In the genomic region with DNA sequence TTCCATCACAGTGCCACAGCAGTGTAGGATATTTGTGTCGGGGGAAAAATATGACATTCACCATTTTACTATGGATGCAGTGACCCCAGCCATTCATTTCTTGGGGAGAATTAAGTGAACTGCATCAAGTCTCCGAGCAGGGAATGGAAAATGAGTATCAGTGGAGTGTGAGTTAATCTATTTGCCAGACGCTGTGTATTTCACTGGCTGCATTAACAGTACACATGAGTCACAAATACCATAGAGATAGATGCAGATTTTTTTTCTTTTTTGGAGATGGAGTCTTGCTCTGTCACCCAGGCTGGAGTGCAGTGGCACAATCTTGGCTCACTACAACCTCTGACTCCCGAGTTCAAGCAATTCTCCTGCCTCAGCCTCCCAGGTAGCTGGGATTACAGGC, we compare ENCODE assay signal across 25 cellular contexts. TPM values are rescaled to one million over a fixed set of nuclear protein-coding genes. Genes with fewer than 3 reads are reported as not detected.
A peak's percentile ranks its signal among the peaks of the same experiment; 100 is the strongest.
DNase-seq lines count a peak whose midpoint lies in the region; ATAC-seq, FAIRE-seq and TF ChIP-seq lines count a peak whose summit lies in the region.
"Had no signal": no experiment of that assay in that cellular context is flagged by ENCODE, and none has a peak within 500 bp of the region (broad histone marks: within the 10 kb centered on the region; RNA-seq: fewer than 3 reads in every experiment).

No MANE protein-coding gene starts in this region.

- TF ChIP-seq RAD21 in HCT116 (IDR thresholded peaks at IDR 0.05; ENCODE audit: low read depth), result no peak

- H3K4me1 ChIP-seq in HCT116 (ENCODE audit: control insufficient read depth in 1 of 2, insufficient read depth in 2 of 2, low read length in 2 of 2) (peaks cover 2 to 35% of the 10 kb centered on the region in 2 experiments; a peak in 3 of 4 replicates), astrocyte (ENCODE audit: insufficient read depth, low read length) (no peaks in the 10 kb centered on the region)
- H3K4me1 ChIP-seq: psoas muscle, tibial nerve had no signal

- no peak for FAIRE-seq in astrocyte (lab: Jason Lieb, UNC)

- intact Hi-C loops in HCT116 (cut with micrococcal nuclease), result no loop called here

- H3K4me3 Mint-ChIP-seq in astrocyte (ENCODE audit: unreplicated experiment), result no peak overlapping the region
- H3K4me3 Mint-ChIP-seq: activated CD8-positive, alpha-beta T cell treated with anti-CD3 and anti-CD28 coated beads for 36 hours; CD4-positive, alpha-beta memory T cell; neural progenitor cell; T-helper 17 cell had no signal

- H3K27me3 Mint-ChIP-seq in astrocyte (ENCODE audit: low read depth, unreplicated experiment), result peaks cover 4% of the 10 kb centered on the region

- no peak for TF ChIP-seq POLR2A in HCT116 (IDR thresholded peaks at IDR 0.05; ENCODE audit: borderline replicate concordance, extremely low read depth, insufficient read depth, insufficient read length)

- H3K4me2 ChIP-seq in HCT116 (ENCODE audit: low read length), result no peak overlapping the region
- no peak overlapping the region for H3K4me2 ChIP-seq in astrocyte (ENCODE audit: low read length)
- H3K4me2 ChIP-seq: neural progenitor cell had no signal

- ATAC-seq in HCT116, result no peak
- no peak for ATAC-seq in HG03571 (IDR thresholded peaks at IDR 0.05; ENCODE audit: unreplicated experiment)
- ATAC-seq: left lobe of liver, psoas muscle, T-helper 17 cell had no signal

- RAD21 ChIA-PET in HCT116 (lab: Charles Lee; ENCODE audit: low non-redundant PET in 1 of 2, low total read pairs in 2 of 2, uncharacterized antibody in 2 of 2, unreplicated experiment in 2 of 2), result no interaction called here

- H3K4me3 ChIP-seq in HCT116 (replicated peaks in 1 of 2; ENCODE audit: low read depth in 1 of 2, low read length in 2 of 2) (no peak overlapping the region), astrocyte (ENCODE audit: insufficient read depth, low read depth, low read length) (no peak overlapping the region), fibroblast of the aortic adventitia (ENCODE audit: low read depth, low read length) (no peak overlapping the region)
- H3K4me3 ChIP-seq: neural progenitor cell, psoas muscle, tibial nerve had no signal

- no peaks in the 10 kb centered on the region for H3K9me2 ChIP-seq in HCT116 (ENCODE audit: insufficient read depth)

- H3K27ac Mint-ChIP-seq in astrocyte (ENCODE audit: unreplicated experiment), result no peak overlapping the region
- H3K27ac Mint-ChIP-seq: activated CD8-positive, alpha-beta T cell treated with anti-CD3 and anti-CD28 coated beads for 36 hours; CD4-positive, alpha-beta memory T cell; T-helper 17 cell had no signal

- H3K9me3 ChIP-seq in HCT116 (ENCODE audit: control insufficient read depth in 1 of 2, insufficient read depth in 1 of 2, low read depth in 1 of 2, low read length in 2 of 2) (no peaks in the 10 kb centered on the region), astrocyte (ENCODE audit: insufficient read depth, low read depth, low read length) (no peaks in the 10 kb centered on the region)
- H3K9me3 ChIP-seq: psoas muscle, tibial nerve had no signal

- no peaks in the 10 kb centered on the region for H3K4me1 Mint-ChIP-seq in astrocyte (ENCODE audit: low read depth, unreplicated experiment)

- TF ChIP-seq CTCF in HCT116 (IDR thresholded peaks at IDR 0.05 in 2 of 3, conservative IDR thresholded peaks at IDR 0.05 in 1 of 3; ENCODE audit: borderline replicate concordance in 1 of 3, insufficient read depth in 1 of 3, low read depth in 2 of 3, low read length in 2 of 3), result no peak
- no peak for TF ChIP-seq CTCF in astrocyte (IDR thresholded peaks at IDR 0.05; ENCODE audit: insufficient read depth, low read depth, low read length)
- TF ChIP-seq CTCF in fibroblast of the aortic adventitia (IDR thresholded peaks at IDR 0.05; ENCODE audit: insufficient read depth, low read length), result no peak

- no peak overlapping the region for H3K27ac ChIP-seq in HCT116 (ENCODE audit: low read depth, low read length)
- H3K27ac ChIP-seq in astrocyte (ENCODE audit: low read depth, low read length), result no peak overlapping the region
- H3K27ac ChIP-seq: neural progenitor cell, psoas muscle, WERI-Rb-1 had no signal

- H2AFZ ChIP-seq in HCT116 (ENCODE audit: low read depth, low read length, poor library complexity, severe bottlenecking) (peak overlapping the region; percentile 4), astrocyte (ENCODE audit: low read depth, low read length) (no peak overlapping the region)
- H2AFZ ChIP-seq: neural progenitor cell had no signal

- H3K79me2 ChIP-seq in HCT116 (ENCODE audit: insufficient read depth, low read length), result no peaks in the 10 kb centered on the region
- no peaks in the 10 kb centered on the region for H3K79me2 ChIP-seq in astrocyte (ENCODE audit: insufficient read depth, low read length)

- no peaks in the 10 kb centered on the region for H3K36me3 Mint-ChIP-seq in astrocyte (ENCODE audit: low read depth, unreplicated experiment)
- H3K36me3 Mint-ChIP-seq: CD4-positive, alpha-beta memory T cell; neural progenitor cell had no signal

- CTCF ChIA-PET in HCT116 (lab: Charles Lee), result no interaction called here

- H3K9me3 Mint-ChIP-seq in astrocyte (ENCODE audit: unreplicated experiment), result no peaks in the 10 kb centered on the region
- H3K9me3 Mint-ChIP-seq: activated CD8-positive, alpha-beta T cell treated with anti-CD3 and anti-CD28 coated beads for 36 hours; CD4-positive, alpha-beta memory T cell had no signal

- H3K36me3 ChIP-seq in HCT116 (ENCODE audit: control insufficient read depth in 1 of 2, insufficient read depth in 2 of 2, low read length in 2 of 2), result no peaks in the 10 kb centered on the region
- no peaks in the 10 kb centered on the region for H3K36me3 ChIP-seq in astrocyte (ENCODE audit: insufficient read depth, low read length)
- H3K36me3 ChIP-seq: neural progenitor cell, tibial nerve, WERI-Rb-1 had no signal

- POLR2A ChIA-PET in HCT116 (lab: Charles Lee), result no interaction called here

- H4K20me1 ChIP-seq in HCT116 (ENCODE audit: insufficient read depth), result no peaks in the 10 kb centered on the region
- H4K20me1 ChIP-seq in astrocyte (ENCODE audit: insufficient read depth, low read length), result no peaks in the 10 kb centered on the region

- H3K9ac ChIP-seq in HCT116 (ENCODE audit: low read length), result no peak overlapping the region
- H3K9ac ChIP-seq in astrocyte (ENCODE audit: low read length), result no peak overlapping the region
- H3K9ac ChIP-seq: neural progenitor cell had no signal

- DNase-seq in AG08395 (ENCODE audit: low spot score) (peak; percentile 49), HCT116 (ENCODE audit: low read depth, low spot score) (no peak), astrocyte (ENCODE audit: low read depth) (peak; percentile 70), fibroblast of the aortic adventitia (ENCODE audit: low read depth) (peak; percentile 52), HK-2 (ENCODE audit: unreplicated experiment) (no peak)
- DNase-seq in activated CD4-positive, CD25-positive, alpha-beta regulatory T cell treated with anti-CD3 and anti-CD28 coated beads, Interleukin-2, amount 50 U/mL, for 72 hours, result no peak
- DNase-seq in stimulated activated CD4-positive, alpha-beta T cell treated with anti-CD3 and anti-CD28 coated beads, Interleukin-4, amount 100 ng/mL, for 1 hour, result no peak
- DNase-seq: ACHN; activated CD8-positive, alpha-beta T cell treated with anti-CD3 and anti-CD28 coated beads for 36 hours; activated T-cell treated with anti-CD3 and anti-CD28 coated beads, Interleukin-2, amount 50 U/mL, for 72 hours; CD4-positive, alpha-beta memory T cell; DMS79; KG1; NCI-H1092; NCI-H2081 treated with DMSO at 0.1 percent for 48 hours; NCI-H524; psoas muscle; stimulated activated CD4-positive, alpha-beta T cell treated with anti-CD3 and anti-CD28 coated beads, Interleukin-12 subunit alpha, Interleukin-12 subunit beta, amount 100 ng/mL, for 4 hours; T-helper 17 cell; WERI-Rb-1 had no signal

- no peaks in the 10 kb centered on the region for H3K27me3 ChIP-seq in HCT116 (ENCODE audit: insufficient read depth, low read length)
- H3K27me3 ChIP-seq in astrocyte (ENCODE audit: insufficient read depth, low read length), result no peaks in the 10 kb centered on the region
- H3K27me3 ChIP-seq: neural progenitor cell had no signal

- no TSS peak for BruUV-seq in HCT116 (replicated peaks; lab: Mats Ljungman, UMichigan)

TF ChIP-seq in HCT116, 20 proteins besides CTCF, POLR2A, EP300 and RAD21 (continues in another document):
- no peak for TF ChIP-seq ELF1 (IDR thresholded peaks at IDR 0.05; ENCODE audit: borderline replicate concordance, low read depth)
- no peak for TF ChIP-seq SRF (IDR thresholded peaks at IDR 0.05; ENCODE audit: low read depth)
- TF ChIP-seq, protein P1, sequence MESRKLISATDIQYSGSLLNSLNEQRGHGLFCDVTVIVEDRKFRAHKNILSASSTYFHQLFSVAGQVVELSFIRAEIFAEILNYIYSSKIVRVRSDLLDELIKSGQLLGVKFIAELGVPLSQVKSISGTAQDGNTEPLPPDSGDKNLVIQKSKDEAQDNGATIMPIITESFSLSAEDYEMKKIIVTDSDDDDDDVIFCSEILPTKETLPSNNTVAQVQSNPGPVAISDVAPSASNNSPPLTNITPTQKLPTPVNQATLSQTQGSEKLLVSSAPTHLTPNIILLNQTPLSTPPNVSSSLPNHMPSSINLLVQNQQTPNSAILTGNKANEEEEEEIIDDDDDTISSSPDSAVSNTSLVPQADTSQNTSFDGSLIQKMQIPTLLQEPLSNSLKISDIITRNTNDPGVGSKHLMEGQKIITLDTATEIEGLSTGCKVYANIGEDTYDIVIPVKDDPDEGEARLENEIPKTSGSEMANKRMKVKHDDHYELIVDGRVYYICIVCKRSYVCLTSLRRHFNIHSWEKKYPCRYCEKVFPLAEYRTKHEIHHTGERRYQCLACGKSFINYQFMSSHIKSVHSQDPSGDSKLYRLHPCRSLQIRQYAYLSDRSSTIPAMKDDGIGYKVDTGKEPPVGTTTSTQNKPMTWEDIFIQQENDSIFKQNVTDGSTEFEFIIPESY (IDR thresholded peaks at IDR 0.05; ENCODE audit: extremely low read depth, insufficient replicate concordance, low read length), result no peak

RNA-seq across cellular contexts. Expression of a gene that starts 33.7 kb away (rescaled TPM):
- total RNA-seq in HCT116 (2021; ENCODE audit: unreplicated experiment) (13.8 TPM), astrocyte (0.95 and 1.0 TPM in 2 replicates), fibroblast of the aortic adventitia (ENCODE audit: low replicate concordance) (2.0 TPM in 2 replicates)
- polyA plus RNA-seq in HCT116 (2012), result 17.0 and 21.0 TPM in 2 replicates
- total RNA-seq: mononuclear cell had no signal

Comparison
In these comparisons a context has a peak if more than half of its experiments do, and no peak if none do; other contexts are left out.
1. DNase-seq: peak in AG08395 (single experiment), astrocyte (single experiment) and fibroblast of the aortic adventitia (single experiment); none in HCT116 (single experiment), activated CD4-positive, CD25-positive, alpha-beta regulatory T cell treated with anti-CD3 and anti-CD28 coated beads, Interleukin-2, amount 50 U/mL, for 72 hours (single experiment), HK-2 (single experiment) and stimulated activated CD4-positive, alpha-beta T cell treated with anti-CD3 and anti-CD28 coated beads, Interleukin-4, amount 100 ng/mL, for 1 hour (single experiment).